8 cellular contexts compared by ENCODE assay signal in genomic region chr16:57092786-57093301, GRCh38. TPM values are rescaled to one million over a fixed set of nuclear protein-coding genes. Genes with fewer than 3 reads are reported as not detected.
DNase-seq lines count a peak whose midpoint lies in the region; ATAC-seq and TF ChIP-seq lines count a peak whose summit lies in the region.

No MANE protein-coding gene starts in this region.

- H3K9me3 ChIP-seq in suprapubic skin, result no peaks in the 10 kb centered on the region

- H3K4me1 ChIP-seq in suprapubic skin, result peaks cover 31% of the 10 kb centered on the region

- intact Hi-C loops in activated CD8-positive, alpha-beta T cell treated with anti-CD3 and anti-CD28 coated beads for 36 hours (cut with micrococcal nuclease), result no loop called here

- H3K36me3 Mint-ChIP-seq in activated CD8-positive, alpha-beta T cell treated with anti-CD3 and anti-CD28 coated beads for 36 hours (ENCODE audit: low read depth), result no peaks in the 10 kb centered on the region
- no peaks in the 10 kb centered on the region for H3K36me3 Mint-ChIP-seq in naive B cell

- 0% methylated on average over 10 of the region's 51 CpGs for WGBS in suprapubic skin

- peak; percentile 70 for ATAC-seq in activated CD8-positive, alpha-beta T cell treated with anti-CD3 and anti-CD28 coated beads for 36 hours
- peak; percentile 73 to 79 for ATAC-seq in naive B cell (ENCODE audit: low read depth in 2 of 2)

- H3K36me3 ChIP-seq in suprapubic skin, result no peaks in the 10 kb centered on the region

- H3K27me3 ChIP-seq in suprapubic skin, result no peaks in the 10 kb centered on the region

- H3K4me3 Mint-ChIP-seq in activated CD8-positive, alpha-beta T cell treated with anti-CD3 and anti-CD28 coated beads for 36 hours, result peak overlapping the region; percentile 70
- peak overlapping the region in 7 of 8 donors; percentile 70 to 87 (median 79) for H3K4me3 Mint-ChIP-seq in naive B cell

- peak; percentile 86 for TF ChIP-seq CTCF in activated CD8-positive, alpha-beta T cell treated with anti-CD3 and anti-CD28 coated beads for 36 hours (IDR thresholded peaks at IDR 0.05)
- no peak for TF ChIP-seq CTCF in epithelial cell of esophagus (IDR thresholded peaks at IDR 0.05; ENCODE audit: insufficient read depth, low read depth, low read length, missing control alignments)
- peak in 1 of 2 donors; percentile 65 for TF ChIP-seq CTCF in suprapubic skin (IDR thresholded peaks at IDR 0.05)

- DNase-seq in NCI-H2227 (lab: John Stamatoyannopoulos, UW; ENCODE audit: unreplicated experiment) (peak; percentile 44), NCI-H2227 treated with DMSO at 0.1 percent for 48 hours (lab: John Stamatoyannopoulos, UW) (no peak), KG1 (lab: John Stamatoyannopoulos, UW) (peak; percentile 35), epithelial cell of esophagus (ENCODE audit: low read depth) (peak; percentile 27), naive B cell (peak; percentile 47), suprapubic skin (ENCODE audit: low spot score in 2 of 2) (no peak), NOMO-1 treated with dmso at 0.1 percent for 144 hours (lab: John Stamatoyannopoulos, UW; ENCODE audit: unreplicated experiment) (no peak)
- DNase-seq in activated CD8-positive, alpha-beta T cell treated with anti-CD3 and anti-CD28 coated beads for 36 hours, result peak; percentile 50

- peaks cover 11% of the 10 kb centered on the region for H3K27me3 Mint-ChIP-seq in activated CD8-positive, alpha-beta T cell treated with anti-CD3 and anti-CD28 coated beads for 36 hours
- peaks cover 17 to 33% (median 18%) of the 10 kb centered on the region in 3 donors for H3K27me3 Mint-ChIP-seq in naive B cell

- H3K4me3 ChIP-seq in epithelial cell of esophagus (ENCODE audit: low read length) (peak overlapping the region; percentile 47), suprapubic skin (peak overlapping the region; percentile 66)

- POLR2A ChIA-PET in activated CD8-positive, alpha-beta T cell treated with anti-CD3 and anti-CD28 coated beads for 36 hours (lab: Charles Lee), result interaction anchor here (0.7 to 3.5 kb wide), 13 partner anchors 8 to 95 kb away, joined by 3 to 17 read pairs (median 4); no protein-coding TSS in a partner anchor

- H3K27ac Mint-ChIP-seq in activated CD8-positive, alpha-beta T cell treated with anti-CD3 and anti-CD28 coated beads for 36 hours, result no peak overlapping the region
- no peak overlapping the region for H3K27ac Mint-ChIP-seq in naive B cell

- no peak for TF ChIP-seq POLR2A in suprapubic skin (IDR thresholded peaks at IDR 0.05)

- H3K4me1 Mint-ChIP-seq in activated CD8-positive, alpha-beta T cell treated with anti-CD3 and anti-CD28 coated beads for 36 hours (ENCODE audit: low read depth), result peaks cover 12% of the 10 kb centered on the region
- peaks cover 4 to 9% (median 5%) of the 10 kb centered on the region in 3 donors for H3K4me1 Mint-ChIP-seq in naive B cell

- no peaks in the 10 kb centered on the region for H3K9me3 Mint-ChIP-seq in activated CD8-positive, alpha-beta T cell treated with anti-CD3 and anti-CD28 coated beads for 36 hours
- H3K9me3 Mint-ChIP-seq in naive B cell, result no peaks in the 10 kb centered on the region

- H3K27ac ChIP-seq in suprapubic skin, result peak overlapping the region; percentile 64

- TF ChIP-seq EP300 in suprapubic skin (IDR thresholded peaks at IDR 0.05), result no peak

- CTCF ChIA-PET in activated CD8-positive, alpha-beta T cell treated with anti-CD3 and anti-CD28 coated beads for 36 hours (lab: Charles Lee), result interaction anchor here (0.7 to 11.5 kb wide), 23 partner anchors 10 to 128 kb away, joined by 3 to 114 read pairs (median 5); partner anchors contain the start of genes PSME3IP1 and RSPRY1

RNA-seq across cellular contexts. Expression of gene CPNE2, which starts 0.5 kb away (rescaled TPM):
- 10 to 100 TPM; 18.6 to 20.6 TPM for total RNA-seq in activated CD8-positive, alpha-beta T cell treated with anti-CD3 and anti-CD28 coated beads for 36 hours
- polyA plus RNA-seq in naive B cell (ENCODE audit: low read depth in 6 of 6), result 1 to 10 TPM in 1 of 6 donors, under 1 TPM in 3, not detected in 2; 0.53 to 1.3 (median 0.76) TPM
- total RNA-seq in suprapubic skin, result 10 to 100 TPM; 12.7 to 23.1 (median 15.7) TPM

Comparison
In these comparisons a context has a peak if more than half of its experiments do, and no peak if none do; other contexts are left out.
1. DNase-seq: peak in NCI-H2227 (single experiment), KG1 (single experiment), activated CD8-positive, alpha-beta T cell treated with anti-CD3 and anti-CD28 coated beads for 36 hours (single experiment), epithelial cell of esophagus (single experiment) and naive B cell (single experiment); none in NCI-H2227 treated with DMSO at 0.1 percent for 48 hours (single experiment), suprapubic skin (0 of 2) and NOMO-1 treated with dmso at 0.1 percent for 144 hours (single experiment).